In the genomic region with DNA sequence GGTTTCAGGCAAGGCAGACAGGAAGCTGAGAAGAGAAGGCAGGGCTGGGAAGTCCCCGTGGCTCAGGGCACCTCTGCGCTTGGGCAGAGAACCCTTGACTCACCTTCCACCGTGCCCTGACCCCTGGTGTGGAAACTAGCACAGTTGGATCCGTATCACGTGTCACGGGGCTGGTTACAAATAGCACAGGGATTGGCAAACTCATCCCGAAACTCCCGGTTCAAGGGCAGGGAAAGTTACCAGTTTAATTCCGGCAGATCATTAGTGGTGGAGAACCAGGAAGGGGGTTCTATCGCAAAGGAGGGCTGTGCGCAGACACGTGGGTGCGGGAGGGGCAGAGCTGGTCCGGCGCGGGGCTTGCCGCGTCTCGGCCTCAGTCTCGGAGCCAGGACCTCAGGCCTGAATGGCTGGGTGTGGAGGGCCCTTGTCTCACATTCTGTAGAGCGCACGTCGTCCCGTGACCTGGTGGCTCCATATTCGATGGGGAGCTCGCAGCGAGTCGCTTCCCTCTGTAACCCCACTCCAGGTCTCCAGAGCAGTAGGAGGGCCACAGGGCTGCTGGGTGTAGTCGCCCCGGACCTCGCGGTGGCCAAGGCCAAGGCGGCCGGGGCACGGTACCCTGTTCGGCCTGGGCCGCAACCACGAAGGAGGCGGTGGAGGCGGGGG, we compare ENCODE assay signal across 10 cellular contexts. TPM values are rescaled to one million over a fixed set of nuclear protein-coding genes. Genes with fewer than 3 reads are reported as not detected.
DNase-seq lines count a peak whose midpoint lies in the region; FAIRE-seq and TF ChIP-seq lines count a peak whose summit lies in the region.
"Had no signal": no experiment of that assay in that cellular context is flagged by ENCODE, and none has a peak within 500 bp of the region (broad histone marks: within the 10 kb centered on the region; RNA-seq: fewer than 3 reads in every experiment).

No MANE protein-coding gene starts in this region.

- WGBS in ectodermal cell, 2 experiments, result 42 to 46% methylated on average over 40 of the region's 40 CpGs
- 17 to 19% methylated on average over 27 to 30 of the region's 40 CpGs for WGBS in thyroid gland, 2 donors

- no peak overlapping the region for H3K27ac ChIP-seq in ectodermal cell (ENCODE audit: insufficient read depth, low read depth, low read length, poor library complexity, severe bottlenecking)
- H3K27ac ChIP-seq in thyroid gland, result peak overlapping the region; percentile 98 to 99 (median 99)

- H3K4me1 ChIP-seq in ectodermal cell (ENCODE audit: control insufficient read depth, insufficient read depth, low read length), result peaks cover 4% of the 10 kb centered on the region
- peaks cover 59 to 62% of the 10 kb centered on the region in 2 donors for H3K4me1 ChIP-seq in thyroid gland
- H3K4me1 ChIP-seq: BE2C had no signal

- intact Hi-C loops in thyroid gland (cut with DNase I), result no loop called here

- TF ChIP-seq CTCF in mesothelial cell of epicardium (IDR thresholded peaks at IDR 0.05; ENCODE audit: unreplicated experiment) (no peak), thyroid gland (IDR thresholded peaks at IDR 0.05) (no peak)

- H3K36me3 Mint-ChIP-seq in mesothelial cell of epicardium, result no peaks in the 10 kb centered on the region

- DNase-seq in activated CD4-positive, alpha-beta T cell treated with anti-CD3 and anti-CD28 coated beads, Interleukin-2, amount 50 U/mL, for 48 hours, result peak; percentile 26 to 39
- DNase-seq in activated CD4-positive, alpha-beta T cell treated with anti-CD3 and anti-CD28 coated beads, Interleukin-2, amount 50 U/mL, for 1 hour, result no peak
- DNase-seq in mesothelial cell of epicardium (ENCODE audit: low spot score in 2 of 2, unreplicated experiment in 2 of 2) (no peak), thyroid gland (peak; percentile 97), NCI-H2107 treated with DMSO at 0.1 percent for 48 hours (lab: John Stamatoyannopoulos, UW; ENCODE audit: unreplicated experiment) (no peak), GM12891 (ENCODE audit: insufficient read length, low spot score) (no peak), NCI-H526 treated with DMSO at 0.1 percent for 48 hours (lab: John Stamatoyannopoulos, UW) (no peak)
- DNase-seq: BE2C, NCI-H1092 had no signal

- H3K4me3 ChIP-seq in ectodermal cell (ENCODE audit: insufficient read depth, low read depth, low read length) (peak overlapping the region; percentile 43), thyroid gland (replicated peaks in 1 of 3) (peak overlapping the region in 1 of 3 donors; percentile 37)

- H3K4me3 Mint-ChIP-seq in mesothelial cell of epicardium, result peak overlapping the region; percentile 64

- peak in 1 of 2 donors; percentile 62 for TF ChIP-seq POLR2A in thyroid gland (IDR thresholded peaks at IDR 0.05)
- TF ChIP-seq POLR2A in GM12891 (IDR thresholded peaks at IDR 0.05; ENCODE audit: low read depth, low read length), result no peak

- peaks cover 4% of the 10 kb centered on the region for H3K9me3 Mint-ChIP-seq in mesothelial cell of epicardium

- H3K9me3 ChIP-seq in ectodermal cell (ENCODE audit: control insufficient read depth, low read length) (no peaks in the 10 kb centered on the region), thyroid gland (no peaks in the 10 kb centered on the region)
- H3K9me3 ChIP-seq: BE2C had no signal

- H3K27me3 Mint-ChIP-seq in mesothelial cell of epicardium (ENCODE audit: low read depth), result peaks cover 65% of the 10 kb centered on the region

- FAIRE-seq in GM12891 (lab: Jason Lieb, UNC), result no peak

- peaks cover 14% of the 10 kb centered on the region for H3K4me1 Mint-ChIP-seq in mesothelial cell of epicardium

- no peak overlapping the region for H3K27ac Mint-ChIP-seq in mesothelial cell of epicardium

- no peaks in the 10 kb centered on the region for H3K36me3 ChIP-seq in ectodermal cell (ENCODE audit: control insufficient read depth, insufficient read depth, low read length)
- H3K36me3 ChIP-seq in thyroid gland, result peaks cover 5 to 9% of the 10 kb centered on the region in 2 donors
- H3K36me3 ChIP-seq: BE2C had no signal

- peaks cover 58% of the 10 kb centered on the region for H3K27me3 ChIP-seq in ectodermal cell (ENCODE audit: control insufficient read depth, insufficient read depth, low read length, poor library complexity, severe bottlenecking)
- no peaks in the 10 kb centered on the region for H3K27me3 ChIP-seq in thyroid gland

TF ChIP-seq in GM12891, 5 proteins besides CTCF, POLR2A, EP300 and RAD21:
- TF ChIP-seq POU2F2 (IDR thresholded peaks at IDR 0.05; ENCODE audit: low read depth, low read length) (no peak), PAX5 (IDR thresholded peaks at IDR 0.05; ENCODE audit: insufficient read depth, low read length, severe bottlenecking) (no peak), SPI1 (IDR thresholded peaks at IDR 0.05; ENCODE audit: low read depth, low read length) (no peak), TAF1 (IDR thresholded peaks at IDR 0.05; ENCODE audit: low read depth, low read length) (no peak), POLR2AphosphoS5 (IDR thresholded peaks at IDR 0.05; ENCODE audit: low read depth, low read length) (no peak)

RNA-seq across cellular contexts. Expression of gene TMEM171, which starts 0.8 kb away (rescaled TPM):
- not detected for polyA plus RNA-seq in ectodermal cell (2013, experiment 1 of 4)
- not detected for polyA plus RNA-seq in ectodermal cell (2013, experiment 2 of 4)
- 0.21 TPM for polyA plus RNA-seq in ectodermal cell (2013, experiment 3 of 4)
- 0.20 TPM for polyA plus RNA-seq in ectodermal cell (2013, experiment 4 of 4)
- 0.18 TPM in 2 of 3 replicates, not detected in the other for total RNA-seq in mesothelial cell of epicardium
- total RNA-seq in thyroid gland, result 10 to 100 TPM; 22.3 to 74.6 (median 50.4) TPM
- not detected for polyA plus RNA-seq in GM12891 (2012; ENCODE audit: low read depth, missing spikeins)

RNA-seq across cellular contexts. Expression of gene TMEM174, which starts 53.4 kb away (rescaled TPM):
- polyA plus RNA-seq in ectodermal cell (2013, experiment 1 of 4), result not detected
- polyA plus RNA-seq in ectodermal cell (2013, experiment 2 of 4), result not detected
- polyA plus RNA-seq in ectodermal cell (2013, experiment 3 of 4), result not detected
- not detected for polyA plus RNA-seq in ectodermal cell (2013, experiment 4 of 4)
- total RNA-seq in mesothelial cell of epicardium (not detected in 3 replicates), thyroid gland (1 to 10 TPM in 1 of 4 donors, under 1 TPM in 2, not detected in 1; 0.22 to 1.5 (median 0.38) TPM)
- polyA plus RNA-seq in GM12891 (2012; ENCODE audit: low read depth, missing spikeins), result not detected

Comparison
In these comparisons a context has a peak if more than half of its experiments do, and no peak if none do; other contexts are left out.
1. DNase-seq: peak in activated CD4-positive, alpha-beta T cell treated with anti-CD3 and anti-CD28 coated beads, Interleukin-2, amount 50 U/mL, for 48 hours (2 of 2) and thyroid gland (2 of 2); none in activated CD4-positive, alpha-beta T cell treated with anti-CD3 and anti-CD28 coated beads, Interleukin-2, amount 50 U/mL, for 1 hour (single experiment), mesothelial cell of epicardium (0 of 2), NCI-H2107 treated with DMSO at 0.1 percent for 48 hours (single experiment), GM12891 (single experiment) and NCI-H526 treated with DMSO at 0.1 percent for 48 hours (single experiment).
2. RNA of gene TMEM171, which starts 0.8 kb away (total RNA-seq): 22.3 to 74.6 TPM in thyroid gland; 0.18 TPM in mesothelial cell of epicardium; every median in the first group is over 10 times any median in the second.